ENCODE assay signal across 1 cellular context in genomic region chr7:117270371-117270770, GRCh38.
A peak's percentile ranks its signal among the peaks of the same experiment; 100 is the strongest.
TF ChIP-seq lines count a peak whose summit lies in the region.

No MANE protein-coding gene starts in this region.

TF ChIP-seq in IMR-90, 13 proteins besides CTCF, POLR2A, EP300 and RAD21:
- TF ChIP-seq NFE2L2 (IDR thresholded peaks at IDR 0.05; ENCODE audit: low read depth, low read length) (no peak), CHD1 (IDR thresholded peaks at IDR 0.05; ENCODE audit: low read depth, low read length) (0 out of 2 replicates have a peak, but pooled peaks have one; percentile 34)
